In genomic region chr6:137219664-137220252, GRCh38 we compare ENCODE assay signal across 8 cellular contexts.
A peak's percentile ranks its signal among the peaks of the same experiment; 100 is the strongest.
DNase-seq lines count a peak whose midpoint lies in the region; ATAC-seq, FAIRE-seq and TF ChIP-seq lines count a peak whose summit lies in the region.

No MANE protein-coding gene starts in this region.

- H3K9ac ChIP-seq in DND-41 (ENCODE audit: low read depth, low read length), result peak overlapping the region; percentile 66

- H3K36me3 Mint-ChIP-seq in memory B cell, result peaks cover 3% of the 10 kb centered on the region

- H3K4me1 Mint-ChIP-seq in memory B cell, result peaks cover 51% of the 10 kb centered on the region

- ATAC-seq in DND-41 (ENCODE audit: insufficient read depth, low read depth) (no peak; the same call in 2 of the 3 replicates), HG02970 (IDR thresholded peaks at IDR 0.05; ENCODE audit: low FRiP score, unreplicated experiment) (peak; percentile 3), memory B cell (ENCODE audit: low read depth) (no peak), GM21447 (IDR thresholded peaks at IDR 0.05; ENCODE audit: unreplicated experiment) (no peak)

- DNase-seq in DND-41 (no peak), memory B cell (ENCODE audit: low spot score in 2 of 2) (no peak), NCI-H2107 treated with DMSO at 0.1 percent for 48 hours (lab: John Stamatoyannopoulos, UW; ENCODE audit: unreplicated experiment) (no peak), GM19239 (ENCODE audit: insufficient read length, low spot score) (no peak), ACHN (no peak)

- peaks cover 42% of the 10 kb centered on the region for H3K79me2 ChIP-seq in DND-41 (ENCODE audit: insufficient read depth, low read length)

- H3K4me3 ChIP-seq in DND-41 (ENCODE audit: low read depth in 1 of 2, low read length in 2 of 2), result peak overlapping the region; percentile 34 to 79; a peak in 3 of 4 replicates

- H4K20me1 ChIP-seq in DND-41 (ENCODE audit: insufficient read depth, low read length), result peaks cover 17% of the 10 kb centered on the region; the same call in 1 of the 2 replicates

- TF ChIP-seq CTCF in DND-41 (IDR thresholded peaks at IDR 0.05; ENCODE audit: borderline replicate concordance, extremely low read depth, low read length, poor library complexity, severe bottlenecking), result no peak

- peaks cover 39% of the 10 kb centered on the region for H3K4me1 ChIP-seq in DND-41 (ENCODE audit: insufficient read depth, low read length)

- peak overlapping the region; percentile 75 for H3K4me2 ChIP-seq in DND-41 (ENCODE audit: insufficient read depth, low read length)

- FAIRE-seq in GM19239 (lab: Jason Lieb, UNC), result no peak

- no peaks in the 10 kb centered on the region for H3K27me3 ChIP-seq in DND-41 (ENCODE audit: insufficient read depth, low read length, poor library complexity)

- H3K9me3 Mint-ChIP-seq in memory B cell, result no peaks in the 10 kb centered on the region

- peak overlapping the region; percentile 99 for H3K4me3 Mint-ChIP-seq in memory B cell

- H3K9me3 ChIP-seq in DND-41 (ENCODE audit: insufficient read depth, low read length, severe bottlenecking), result no peaks in the 10 kb centered on the region

- in situ Hi-C loops in ACHN (cut with HindIII; ENCODE audit: low pct_ligation_motif_present, low pct_unique_long_range_greater_than_20kb, low sequenced_read_pairs), result no loop called here

- H3K27ac ChIP-seq in DND-41 (ENCODE audit: low read length) (peak overlapping the region; percentile 64), angular gyrus (ENCODE audit: low read depth, low read length) (peak overlapping the region; percentile 78)

- peak overlapping the region; percentile 86 for H2AFZ ChIP-seq in DND-41 (ENCODE audit: low read depth, low read length)

- no peaks in the 10 kb centered on the region for H3K36me3 ChIP-seq in DND-41 (ENCODE audit: insufficient read depth, low read length)

- peak overlapping the region; percentile 99 for H3K27ac Mint-ChIP-seq in memory B cell

- H3K27me3 Mint-ChIP-seq in memory B cell, result no peaks in the 10 kb centered on the region
